ENCODE assay signal across 1 cellular context in the genomic region with DNA sequence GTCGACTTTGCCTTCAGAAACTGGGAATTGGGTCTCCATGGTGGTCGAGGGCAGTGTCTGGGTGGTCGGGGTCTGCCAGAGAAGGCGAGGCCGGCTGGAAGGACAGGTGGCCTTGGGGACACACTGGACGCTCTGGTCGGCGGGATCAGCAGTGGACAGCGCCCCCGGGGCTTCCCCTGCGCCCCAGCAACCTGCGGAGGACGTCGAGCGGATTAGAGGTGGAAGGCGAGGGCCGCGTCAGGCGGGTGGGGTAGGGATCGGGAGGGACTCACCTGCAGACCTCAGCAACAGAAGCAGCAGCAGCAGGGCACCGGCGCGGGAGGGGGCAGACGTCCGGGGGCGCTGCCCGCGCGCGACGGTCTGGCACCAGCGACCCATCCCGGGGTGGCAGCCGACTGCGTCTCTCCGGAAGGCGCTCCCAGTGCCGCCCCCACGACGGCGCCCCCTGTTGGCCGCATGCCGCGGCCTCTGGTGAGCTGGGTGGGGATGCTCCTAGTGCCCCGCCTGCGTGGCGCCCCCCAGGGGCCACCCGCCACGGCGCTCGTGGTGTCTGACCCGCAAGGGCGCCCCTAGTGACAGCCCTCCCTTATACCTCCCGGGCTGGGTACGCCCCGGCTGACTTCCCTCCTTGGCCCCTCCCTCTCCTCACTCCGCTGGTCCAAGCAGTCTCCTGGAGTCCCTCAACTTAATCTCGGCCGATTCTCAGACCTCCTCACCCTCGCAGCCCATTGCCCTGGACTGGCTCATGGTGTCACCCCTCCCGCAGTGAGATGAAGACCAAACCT.
TF ChIP-seq lines count a peak whose summit lies in the region.

Gene PRSS50 (minus strand): TSS at position 423 of the 785 bp plus-strand sequence. CDS start 45 bp downstream, at position 378.

TF ChIP-seq in K562, 482 proteins besides CTCF, POLR2A, EP300 and RAD21 (continued from another document):
- peak; percentile 99 for TF ChIP-seq CTCFL (IDR thresholded peaks at IDR 0.05; ENCODE audit: borderline replicate concordance, insufficient read depth, low read depth, low read length, poor library complexity, severe bottlenecking)
- TF ChIP-seq ZBTB17 (CRISPR knock-in tag; IDR thresholded peaks at IDR 0.05), result no peak
- 0 out of 2 replicates have a peak, but pooled peaks have one; percentile 15 for TF ChIP-seq KLF16 (IDR thresholded peaks at IDR 0.05)
- TF ChIP-seq, protein P1, sequence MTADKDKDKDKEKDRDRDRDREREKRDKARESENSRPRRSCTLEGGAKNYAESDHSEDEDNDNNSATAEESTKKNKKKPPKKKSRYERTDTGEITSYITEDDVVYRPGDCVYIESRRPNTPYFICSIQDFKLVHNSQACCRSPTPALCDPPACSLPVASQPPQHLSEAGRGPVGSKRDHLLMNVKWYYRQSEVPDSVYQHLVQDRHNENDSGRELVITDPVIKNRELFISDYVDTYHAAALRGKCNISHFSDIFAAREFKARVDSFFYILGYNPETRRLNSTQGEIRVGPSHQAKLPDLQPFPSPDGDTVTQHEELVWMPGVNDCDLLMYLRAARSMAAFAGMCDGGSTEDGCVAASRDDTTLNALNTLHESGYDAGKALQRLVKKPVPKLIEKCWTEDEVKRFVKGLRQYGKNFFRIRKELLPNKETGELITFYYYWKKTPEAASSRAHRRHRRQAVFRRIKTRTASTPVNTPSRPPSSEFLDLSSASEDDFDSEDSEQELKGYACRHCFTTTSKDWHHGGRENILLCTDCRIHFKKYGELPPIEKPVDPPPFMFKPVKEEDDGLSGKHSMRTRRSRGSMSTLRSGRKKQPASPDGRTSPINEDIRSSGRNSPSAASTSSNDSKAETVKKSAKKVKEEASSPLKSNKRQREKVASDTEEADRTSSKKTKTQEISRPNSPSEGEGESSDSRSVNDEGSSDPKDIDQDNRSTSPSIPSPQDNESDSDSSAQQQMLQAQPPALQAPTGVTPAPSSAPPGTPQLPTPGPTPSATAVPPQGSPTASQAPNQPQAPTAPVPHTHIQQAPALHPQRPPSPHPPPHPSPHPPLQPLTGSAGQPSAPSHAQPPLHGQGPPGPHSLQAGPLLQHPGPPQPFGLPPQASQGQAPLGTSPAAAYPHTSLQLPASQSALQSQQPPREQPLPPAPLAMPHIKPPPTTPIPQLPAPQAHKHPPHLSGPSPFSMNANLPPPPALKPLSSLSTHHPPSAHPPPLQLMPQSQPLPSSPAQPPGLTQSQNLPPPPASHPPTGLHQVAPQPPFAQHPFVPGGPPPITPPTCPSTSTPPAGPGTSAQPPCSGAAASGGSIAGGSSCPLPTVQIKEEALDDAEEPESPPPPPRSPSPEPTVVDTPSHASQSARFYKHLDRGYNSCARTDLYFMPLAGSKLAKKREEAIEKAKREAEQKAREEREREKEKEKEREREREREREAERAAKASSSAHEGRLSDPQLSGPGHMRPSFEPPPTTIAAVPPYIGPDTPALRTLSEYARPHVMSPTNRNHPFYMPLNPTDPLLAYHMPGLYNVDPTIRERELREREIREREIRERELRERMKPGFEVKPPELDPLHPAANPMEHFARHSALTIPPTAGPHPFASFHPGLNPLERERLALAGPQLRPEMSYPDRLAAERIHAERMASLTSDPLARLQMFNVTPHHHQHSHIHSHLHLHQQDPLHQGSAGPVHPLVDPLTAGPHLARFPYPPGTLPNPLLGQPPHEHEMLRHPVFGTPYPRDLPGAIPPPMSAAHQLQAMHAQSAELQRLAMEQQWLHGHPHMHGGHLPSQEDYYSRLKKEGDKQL (CRISPR knock-in tag; IDR thresholded peaks at IDR 0.05; ENCODE audit: borderline replicate concordance), result no peak
- TF ChIP-seq PRPF4 (IDR thresholded peaks at IDR 0.05; ENCODE audit: insufficient read depth, low read depth, low read length, poor library complexity, severe bottlenecking), result no peak
- no peak for TF ChIP-seq FOXP1 (CRISPR knock-in tag; IDR thresholded peaks at IDR 0.05)
- TF ChIP-seq, protein P2, sequence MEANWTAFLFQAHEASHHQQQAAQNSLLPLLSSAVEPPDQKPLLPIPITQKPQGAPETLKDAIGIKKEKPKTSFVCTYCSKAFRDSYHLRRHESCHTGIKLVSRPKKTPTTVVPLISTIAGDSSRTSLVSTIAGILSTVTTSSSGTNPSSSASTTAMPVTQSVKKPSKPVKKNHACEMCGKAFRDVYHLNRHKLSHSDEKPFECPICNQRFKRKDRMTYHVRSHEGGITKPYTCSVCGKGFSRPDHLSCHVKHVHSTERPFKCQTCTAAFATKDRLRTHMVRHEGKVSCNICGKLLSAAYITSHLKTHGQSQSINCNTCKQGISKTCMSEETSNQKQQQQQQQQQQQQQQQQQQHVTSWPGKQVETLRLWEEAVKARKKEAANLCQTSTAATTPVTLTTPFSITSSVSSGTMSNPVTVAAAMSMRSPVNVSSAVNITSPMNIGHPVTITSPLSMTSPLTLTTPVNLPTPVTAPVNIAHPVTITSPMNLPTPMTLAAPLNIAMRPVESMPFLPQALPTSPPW (CRISPR knock-in tag; IDR thresholded peaks at IDR 0.05), result peak; percentile 49
- peak; percentile 67; the same call in 1 of the 2 replicates for TF ChIP-seq XRCC5 (IDR thresholded peaks at IDR 0.05; ENCODE audit: low read depth, low read length)
- TF ChIP-seq ZNF507 (tag; conservative IDR thresholded peaks at IDR 0.05), result no peak
- TF ChIP-seq FOXM1 (IDR thresholded peaks at IDR 0.05; ENCODE audit: low read depth), result no peak
- 0 out of 2 replicates have a peak, but pooled peaks have one; percentile 61 for TF ChIP-seq FOXM1 (CRISPR knock-in tag; IDR thresholded peaks at IDR 0.05; ENCODE audit: low read depth)
- TF ChIP-seq FOXK2 (conservative IDR thresholded peaks at IDR 0.05 in 1 of 2, IDR thresholded peaks at IDR 0.05 in 1 of 2; ENCODE audit: low read depth in 2 of 2), result no peak
- TF ChIP-seq RCOR1 (IDR thresholded peaks at IDR 0.05; ENCODE audit: borderline replicate concordance in 1 of 2, low read depth in 2 of 2, low read length in 2 of 2), result peak in 1 of 2 experiments; percentile 67; a peak in 1 of 4 replicates
- TF ChIP-seq YY1 (IDR thresholded peaks at IDR 0.05; ENCODE audit: borderline replicate concordance in 1 of 3, control insufficient read depth in 1 of 3, extremely low read depth in 1 of 3, insufficient read depth in 3 of 3, insufficient read length in 1 of 3, insufficient replicate concordance in 2 of 3, low read depth in 1 of 3, low read length in 2 of 3), result peak in 1 of 3 experiments; percentile 10
- peak; percentile 53; the same call in 1 of the 2 replicates for TF ChIP-seq RB1 (IDR thresholded peaks at IDR 0.05; ENCODE audit: low read depth)
- peak; percentile 63; the same call in 1 of the 2 replicates for TF ChIP-seq HNRNPL (IDR thresholded peaks at IDR 0.05; ENCODE audit: low read depth, low read length)
- TF ChIP-seq RBM14 (IDR thresholded peaks at IDR 0.05; ENCODE audit: borderline replicate concordance, insufficient read depth, low read depth, low read length), result 0 out of 2 replicates have a peak, but pooled peaks have one; percentile 37
- no peak for TF ChIP-seq TRIM28 (IDR thresholded peaks at IDR 0.05)
- TF ChIP-seq CREM (IDR thresholded peaks at IDR 0.05; ENCODE audit: low read depth), result peak; percentile 23; the same call in 1 of the 2 replicates
TF ChIP-seq in K562: peak in this region for 29.
